8 cellular contexts compared by ENCODE assay signal in the genomic region with DNA sequence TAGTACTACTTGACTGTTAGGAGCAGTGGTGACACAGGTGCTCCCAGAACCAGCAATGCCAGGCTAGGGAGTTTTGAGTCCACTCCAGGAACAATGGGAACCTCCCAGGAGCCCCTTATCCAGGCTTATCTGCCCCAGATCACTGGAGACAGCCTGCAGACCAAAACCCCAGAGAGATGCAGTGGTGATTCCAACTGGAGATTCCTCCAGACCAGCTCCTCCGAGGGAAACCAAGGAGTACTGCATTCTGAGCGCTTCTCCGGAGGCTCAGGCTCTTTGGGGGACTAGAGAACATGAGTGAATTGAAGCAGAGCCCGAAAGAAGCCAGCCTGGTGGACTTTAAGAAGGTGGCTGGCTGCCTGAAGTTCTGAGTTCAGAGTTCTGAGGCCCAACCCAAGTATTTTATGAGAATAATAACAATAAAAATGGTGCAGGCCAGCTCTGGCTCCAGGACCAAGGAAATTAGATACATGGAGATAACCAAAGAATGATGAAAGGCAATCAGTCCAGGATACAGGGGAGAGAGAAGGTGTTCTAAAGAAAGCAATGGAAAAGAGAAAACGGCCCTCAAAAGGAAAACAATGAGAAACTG. TPM values are rescaled to one million over a fixed set of nuclear protein-coding genes. Genes with fewer than 3 reads are reported as not detected.
A peak's percentile ranks its signal among the peaks of the same experiment; 100 is the strongest.
DNase-seq lines count a peak whose midpoint lies in the region; ATAC-seq and TF ChIP-seq lines count a peak whose summit lies in the region.

No MANE protein-coding gene starts in this region.

- no peaks in the 10 kb centered on the region for H3K27me3 Mint-ChIP-seq in activated naive CD4-positive, alpha-beta T cell treated with anti-CD3 and anti-CD28 coated beads, Interleukin-2, amount 50 U/mL, for 24 hours
- no peaks in the 10 kb centered on the region for H3K27me3 Mint-ChIP-seq in activated T-helper 17 cell treated with anti-CD3 and anti-CD28 coated beads, Interleukin-2, amount 50 U/mL, for 72 hours

- peaks cover 44% of the 10 kb centered on the region for H3K4me1 Mint-ChIP-seq in activated naive CD4-positive, alpha-beta T cell treated with anti-CD3 and anti-CD28 coated beads, Interleukin-2, amount 50 U/mL, for 24 hours
- H3K4me1 Mint-ChIP-seq in activated T-helper 17 cell treated with anti-CD3 and anti-CD28 coated beads, Interleukin-2, amount 50 U/mL, for 72 hours = peaks cover 14% of the 10 kb centered on the region

- no peak for TF ChIP-seq CTCF in right lobe of liver (IDR thresholded peaks at IDR 0.05)
- TF ChIP-seq CTCF in tibial nerve (IDR thresholded peaks at IDR 0.05) = no peak

- H3K9me3 ChIP-seq in right lobe of liver = no peaks in the 10 kb centered on the region
- no peaks in the 10 kb centered on the region for H3K9me3 ChIP-seq in tibial nerve

- H3K36me3 ChIP-seq in right lobe of liver (no peaks in the 10 kb centered on the region), tibial nerve (peaks cover 0 to 15% (median 0%) of the 10 kb centered on the region in 3 donors)

- no peak for ATAC-seq in activated T-helper 17 cell treated with anti-CD3 and anti-CD28 coated beads, Interleukin-2, amount 50 U/mL, for 72 hours (replicated peaks)
- ATAC-seq in right lobe of liver (no peak), GM18873 (IDR thresholded peaks at IDR 0.05; ENCODE audit: low FRiP score, unreplicated experiment) (no peak)

- peaks cover 0 to 64% (median 31%) of the 10 kb centered on the region in 4 donors for H3K4me1 ChIP-seq in right lobe of liver
- H3K4me1 ChIP-seq in tibial nerve = peaks cover 0 to 63% (median 14%) of the 10 kb centered on the region in 4 donors

- TF ChIP-seq EP300 in tibial nerve (IDR thresholded peaks at IDR 0.05) = no peak

- no peaks in the 10 kb centered on the region for H3K36me3 Mint-ChIP-seq in activated naive CD4-positive, alpha-beta T cell treated with anti-CD3 and anti-CD28 coated beads, Interleukin-2, amount 50 U/mL, for 24 hours
- peaks cover 4% of the 10 kb centered on the region for H3K36me3 Mint-ChIP-seq in activated T-helper 17 cell treated with anti-CD3 and anti-CD28 coated beads, Interleukin-2, amount 50 U/mL, for 72 hours (ENCODE audit: low read depth)

- H3K4me3 ChIP-seq in right lobe of liver = peak overlapping the region in 2 of 3 donors; percentile 70 to 79
- peak overlapping the region in 3 of 4 donors; percentile 54 to 91 (median 87) for H3K4me3 ChIP-seq in tibial nerve

- peak overlapping the region in 1 of 3 donors; percentile 86 for H3K27ac ChIP-seq in right lobe of liver
- H3K27ac ChIP-seq in tibial nerve = no peak overlapping the region

- no peaks in the 10 kb centered on the region for H3K27me3 ChIP-seq in right lobe of liver
- no peaks in the 10 kb centered on the region for H3K27me3 ChIP-seq in tibial nerve

- H3K4me3 Mint-ChIP-seq in activated naive CD4-positive, alpha-beta T cell treated with anti-CD3 and anti-CD28 coated beads, Interleukin-2, amount 50 U/mL, for 24 hours = peak overlapping the region; percentile 93
- peak overlapping the region; percentile 76 for H3K4me3 Mint-ChIP-seq in activated T-helper 17 cell treated with anti-CD3 and anti-CD28 coated beads, Interleukin-2, amount 50 U/mL, for 72 hours

- TF ChIP-seq POLR2A in right lobe of liver (IDR thresholded peaks at IDR 0.05) = no peak
- TF ChIP-seq POLR2A in tibial nerve (IDR thresholded peaks at IDR 0.05) = no peak

- no peaks in the 10 kb centered on the region for H3K9me3 Mint-ChIP-seq in activated naive CD4-positive, alpha-beta T cell treated with anti-CD3 and anti-CD28 coated beads, Interleukin-2, amount 50 U/mL, for 24 hours
- no peaks in the 10 kb centered on the region for H3K9me3 Mint-ChIP-seq in activated T-helper 17 cell treated with anti-CD3 and anti-CD28 coated beads, Interleukin-2, amount 50 U/mL, for 72 hours

- peak overlapping the region; percentile 75 for H3K27ac Mint-ChIP-seq in activated naive CD4-positive, alpha-beta T cell treated with anti-CD3 and anti-CD28 coated beads, Interleukin-2, amount 50 U/mL, for 24 hours
- H3K27ac Mint-ChIP-seq in activated T-helper 17 cell treated with anti-CD3 and anti-CD28 coated beads, Interleukin-2, amount 50 U/mL, for 72 hours = peak overlapping the region; percentile 70

- WGBS in right lobe of liver (ENCODE audit: insufficient coverage, low coverage, low lambda C conversion rate, missing lambda C conversion rate) = 40% methylated on average over 4 of the region's 5 CpGs
- 56 to 71% methylated on average over 5 of the region's 5 CpGs for WGBS in tibial nerve, 2 donors

- no peak for DNase-seq in activated naive CD4-positive, alpha-beta T cell treated with Interleukin-2 at 50 U/mL for 16 hours
- DNase-seq in right lobe of liver (no peak), tibial nerve (ENCODE audit: low spot score in 2 of 2) (no peak), mucosa of gallbladder (ENCODE audit: low spot score) (no peak), NK-92 (lab: John Stamatoyannopoulos, UW; ENCODE audit: unreplicated experiment) (no peak)

- intact Hi-C loops in right lobe of liver (cut with DNase I) = no loop called here

RNA-seq across cellular contexts. Expression of gene TMEM25, which starts 1.3 kb away (rescaled TPM):
- total RNA-seq in activated T-helper 17 cell treated with anti-CD3 and anti-CD28 coated beads, Interleukin-2, amount 50 U/mL, for 72 hours = 10 to 100 TPM in 1 of 2 donors, 1 to 10 TPM in 1; 8.2 to 14.9 TPM
- total RNA-seq in right lobe of liver (10 to 100 TPM in 5 of 6 experiments, 1 to 10 TPM in 1; 9.2 to 31.0 (median 23.5) TPM), tibial nerve (10 to 100 TPM; 12.6 to 25.6 (median 20.7) TPM), mucosa of gallbladder (41.5 TPM)

RNA-seq across cellular contexts. Expression of gene TTC36, which starts 2.4 kb away (rescaled TPM):
- 1 to 10 TPM in 1 of 2 donors, under 1 TPM in 1; 0.29 to 1.2 TPM for total RNA-seq in activated T-helper 17 cell treated with anti-CD3 and anti-CD28 coated beads, Interleukin-2, amount 50 U/mL, for 72 hours
- total RNA-seq in right lobe of liver (10 to 100 TPM; 21.5 to 88.3 (median 50.6) TPM), tibial nerve (1 to 10 TPM; 2.7 to 9.0 (median 5.1) TPM), mucosa of gallbladder (1.2 TPM)

RNA-seq across cellular contexts. Expression of gene IFT46, which starts 36.1 kb away (rescaled TPM):
- 1 to 10 TPM; 7.0 to 7.5 TPM for total RNA-seq in activated T-helper 17 cell treated with anti-CD3 and anti-CD28 coated beads, Interleukin-2, amount 50 U/mL, for 72 hours
- total RNA-seq in right lobe of liver (1 to 10 TPM; 4.0 to 6.4 (median 5.2) TPM), tibial nerve (10 to 100 TPM; 30.3 to 44.4 (median 35.4) TPM), mucosa of gallbladder (20.4 TPM)

RNA-seq across cellular contexts. Expression of gene ARCN1, which starts 42.5 kb away (rescaled TPM):
- 100 to 1,000 TPM; 143 to 155 TPM for total RNA-seq in activated T-helper 17 cell treated with anti-CD3 and anti-CD28 coated beads, Interleukin-2, amount 50 U/mL, for 72 hours
- total RNA-seq in right lobe of liver (10 to 100 TPM; 58.3 to 91.7 (median 75.8) TPM), tibial nerve (10 to 100 TPM; 74.3 to 94.8 (median 88.5) TPM), mucosa of gallbladder (134 TPM)
